1 cellular context compared by ENCODE assay signal in genomic region chr1:234893725-234894630, GRCh38.
TF ChIP-seq lines count a peak whose summit lies in the region.

No MANE protein-coding gene starts in this region.

TF ChIP-seq in GM12878, 131 proteins besides CTCF, POLR2A, EP300 and RAD21 (continued from another document):
- peak; percentile 43; the same call in 1 of the 2 replicates for TF ChIP-seq ZNF687 (IDR thresholded peaks at IDR 0.05)
